16 cellular contexts compared by ENCODE assay signal in genomic region chr20:48002517-48002970, GRCh38.
DNase-seq lines count a peak whose midpoint lies in the region; ATAC-seq and TF ChIP-seq lines count a peak whose summit lies in the region.
"Had no signal": no experiment of that assay in that cellular context is flagged by ENCODE, and none has a peak within 500 bp of the region (broad histone marks: within the 10 kb centered on the region; RNA-seq: fewer than 3 reads in every experiment).

No MANE protein-coding gene starts in this region.

- ATAC-seq in GM21526 (IDR thresholded peaks at IDR 0.05; ENCODE audit: low FRiP score, unreplicated experiment) = peak; percentile 86
- ATAC-seq in HG03460 (IDR thresholded peaks at IDR 0.05; ENCODE audit: unreplicated experiment) = peak; percentile 88
- ATAC-seq in activated CD8-positive, alpha-beta memory T cell treated with anti-CD3 and anti-CD28 coated beads, Interleukin-2, amount 10 ng/mL, durations not matched to agents 7 days and 5 days = no peak
- ATAC-seq: Panc1, sciatic nerve had no signal

- no peaks in the 10 kb centered on the region for H3K36me3 Mint-ChIP-seq in activated CD8-positive, alpha-beta memory T cell treated with anti-CD3 and anti-CD28 coated beads, Interleukin-2, amount 10 ng/mL, durations not matched to agents 7 days and 5 days
- H3K36me3 Mint-ChIP-seq: mesothelial cell of epicardium had no signal

- H3K27ac ChIP-seq in effector memory CD4-positive, alpha-beta T cell (ENCODE audit: insufficient read depth, low read length, poor library complexity, severe bottlenecking) = no peak overlapping the region
- H3K27ac ChIP-seq: HL-60 had no signal

- H3K4me3 ChIP-seq in fibroblast of pulmonary artery (replicated peaks; ENCODE audit: low read depth, low read length) = no peak overlapping the region
- H3K4me3 ChIP-seq in effector memory CD4-positive, alpha-beta T cell (ENCODE audit: insufficient read depth, low read depth, low read length, poor library complexity, severe bottlenecking) = no peak overlapping the region

- H3K27ac Mint-ChIP-seq in activated CD8-positive, alpha-beta memory T cell treated with anti-CD3 and anti-CD28 coated beads, Interleukin-2, amount 10 ng/mL, durations not matched to agents 7 days and 5 days = no peak overlapping the region
- H3K27ac Mint-ChIP-seq: CD4-positive, alpha-beta T cell; mesothelial cell of epicardium had no signal

- no peaks in the 10 kb centered on the region for H3K36me3 ChIP-seq in effector memory CD4-positive, alpha-beta T cell (ENCODE audit: control insufficient read depth, insufficient read depth, low read length)

- H3K4me1 Mint-ChIP-seq in activated CD8-positive, alpha-beta memory T cell treated with anti-CD3 and anti-CD28 coated beads, Interleukin-2, amount 10 ng/mL, durations not matched to agents 7 days and 5 days = no peaks in the 10 kb centered on the region

- no peaks in the 10 kb centered on the region for H3K27me3 ChIP-seq in effector memory CD4-positive, alpha-beta T cell (replicated peaks; ENCODE audit: control insufficient read depth, insufficient read depth, low read length, poor library complexity, severe bottlenecking)

- in situ Hi-C loops in GM13977 (cut with MboI; ENCODE audit: low pct_unique_long_range_greater_than_20kb, low sequenced_read_pairs, unreplicated experiment) = no loop called here

- H3K27me3 Mint-ChIP-seq in activated CD8-positive, alpha-beta memory T cell treated with anti-CD3 and anti-CD28 coated beads, Interleukin-2, amount 10 ng/mL, durations not matched to agents 7 days and 5 days = peaks cover 8% of the 10 kb centered on the region

- H3K9me3 Mint-ChIP-seq in activated CD8-positive, alpha-beta memory T cell treated with anti-CD3 and anti-CD28 coated beads, Interleukin-2, amount 10 ng/mL, durations not matched to agents 7 days and 5 days (ENCODE audit: low read depth) = peaks cover 2% of the 10 kb centered on the region

- no peak overlapping the region for H3K4me3 Mint-ChIP-seq in activated CD8-positive, alpha-beta memory T cell treated with anti-CD3 and anti-CD28 coated beads, Interleukin-2, amount 10 ng/mL, durations not matched to agents 7 days and 5 days
- H3K4me3 Mint-ChIP-seq: CD4-positive, alpha-beta T cell; mesothelial cell of epicardium had no signal

- H3K4me1 ChIP-seq in effector memory CD4-positive, alpha-beta T cell (ENCODE audit: control insufficient read depth, insufficient read depth, low read length, poor library complexity, severe bottlenecking) = no peaks in the 10 kb centered on the region

- no peaks in the 10 kb centered on the region for H3K9me3 ChIP-seq in effector memory CD4-positive, alpha-beta T cell (ENCODE audit: control insufficient read depth, low read length)

- DNase-seq in GM13977 (ENCODE audit: low spot score) (peak; percentile 59), fibroblast of pulmonary artery (ENCODE audit: low read depth) (peak; percentile 84), activated T-cell treated with anti-CD3 and anti-CD28 coated beads for 4 hours (no peak)
- DNase-seq in activated naive CD4-positive, alpha-beta T cell (lab: John Stamatoyannopoulos, UW) = no peak
- DNase-seq in activated CD8-positive, alpha-beta memory T cell treated with anti-CD3 and anti-CD28 coated beads, Interleukin-2, amount 10 ng/mL, durations not matched to agents 7 days and 5 days = no peak
- DNase-seq in effector memory CD4-positive, alpha-beta T cell = no peak
- DNase-seq: activated CD4-positive, CD25-positive, alpha-beta regulatory T cell treated with anti-CD3 and anti-CD28 coated beads, Interleukin-2, amount 50 U/mL, for 72 hours; activated gamma-delta T cell treated with Interleukin-2 at 50 U/mL for 16 hours; CD4-positive, alpha-beta T cell; NCI-H1694 had no signal

- no peak for TF ChIP-seq CTCF in GM13977 (IDR thresholded peaks at IDR 0.05; ENCODE audit: extremely low read depth, insufficient read depth, missing control alignments)
- no peak for TF ChIP-seq CTCF in fibroblast of pulmonary artery (IDR thresholded peaks at IDR 0.05; ENCODE audit: low read length, missing control alignments)

- CTCF ChIA-PET in activated CD8-positive, alpha-beta memory T cell treated with anti-CD3 and anti-CD28 coated beads, Interleukin-2, amount 10 ng/mL, durations not matched to agents 7 days and 5 days (lab: Charles Lee) = no interaction called here

Comparison
In these comparisons a context has a peak if more than half of its experiments do, and no peak if none do; other contexts are left out.
1. DNase-seq: peak in GM13977 (single experiment) and fibroblast of pulmonary artery (single experiment); none in activated naive CD4-positive, alpha-beta T cell (0 of 4), activated CD8-positive, alpha-beta memory T cell treated with anti-CD3 and anti-CD28 coated beads, Interleukin-2, amount 10 ng/mL, durations not matched to agents 7 days and 5 days (single experiment), activated T-cell treated with anti-CD3 and anti-CD28 coated beads for 4 hours (single experiment) and effector memory CD4-positive, alpha-beta T cell (0 of 3).